In the genomic region with DNA sequence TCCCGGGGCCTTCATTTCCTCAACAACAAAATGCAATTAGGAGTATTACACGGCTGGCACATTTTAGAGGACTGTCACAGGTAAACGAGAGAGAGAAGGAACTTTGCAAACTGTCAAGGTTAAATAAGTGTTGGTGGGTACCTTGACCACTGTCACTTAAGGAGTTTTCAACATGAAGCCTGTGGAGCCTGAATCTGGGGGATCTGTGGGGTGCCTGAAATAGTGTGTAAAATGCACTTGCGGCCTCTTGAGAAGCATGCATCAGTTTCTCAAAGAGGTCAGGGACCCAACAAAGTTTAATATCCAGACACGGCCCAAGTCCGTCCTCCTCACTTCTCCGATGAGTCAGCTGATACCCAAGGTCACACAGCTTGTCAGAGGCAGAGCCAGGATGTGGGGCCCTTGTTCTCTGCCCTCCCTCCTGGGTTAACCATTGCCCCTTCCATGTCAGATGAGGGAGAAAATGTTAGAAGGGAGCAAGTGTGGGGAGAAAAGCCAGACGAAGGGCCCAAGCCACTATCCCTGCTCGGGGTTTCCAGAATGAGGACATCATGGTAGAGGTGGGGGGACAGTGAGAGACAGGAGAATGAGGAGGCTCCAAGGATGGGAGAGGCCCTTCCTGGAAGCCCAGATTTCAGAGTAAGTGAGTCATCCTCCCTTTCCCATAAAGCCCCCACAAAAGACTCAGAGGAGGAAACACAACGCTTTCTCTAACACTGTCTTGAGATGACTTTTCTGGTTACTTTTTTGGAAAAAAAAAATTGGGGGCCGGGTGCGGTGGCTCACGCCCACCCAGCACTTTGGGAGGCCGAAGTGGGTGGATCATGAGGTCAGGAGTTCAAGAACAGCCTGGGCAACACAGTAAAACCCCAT, we compare ENCODE assay signal across 1 cellular context.
A peak's percentile ranks its signal among the peaks of the same experiment; 100 is the strongest.
TF ChIP-seq lines count a peak whose summit lies in the region.

No MANE protein-coding gene starts in this region.

TF ChIP-seq in K562, 482 proteins besides CTCF, POLR2A, EP300 and RAD21 (continued from another document and continues in another):
- TF ChIP-seq POLR3G (IDR thresholded peaks at IDR 0.05; ENCODE audit: extremely low read depth, insufficient read length, insufficient replicate concordance) (no peak), EGR1 (conservative IDR thresholded peaks at IDR 0.05) (peak; percentile 92), RBM15 (IDR thresholded peaks at IDR 0.05; ENCODE audit: insufficient read depth, low read length) (no peak), ZNF57 (CRISPR knock-in tag; IDR thresholded peaks at IDR 0.05) (no peak), FOXA1 (IDR thresholded peaks at IDR 0.05; ENCODE audit: borderline replicate concordance) (no peak), SRSF9 (IDR thresholded peaks at IDR 0.05; ENCODE audit: borderline replicate concordance, low read depth, low read length) (no peak), GTF2F1 (IDR thresholded peaks at IDR 0.05; ENCODE audit: low read depth, low read length) (no peak), SMAD2 (IDR thresholded peaks at IDR 0.05; ENCODE audit: low read depth, low read length) (no peak), CBFA2T2 (conservative IDR thresholded peaks at IDR 0.05) (0 out of 2 replicates have a peak, but pooled peaks have one; percentile 9), TOE1 (IDR thresholded peaks at IDR 0.05; ENCODE audit: borderline replicate concordance) (no peak), TOE1 (CRISPR knock-in tag; IDR thresholded peaks at IDR 0.05; ENCODE audit: borderline replicate concordance, low read depth) (no peak), KLF16 (IDR thresholded peaks at IDR 0.05) (no peak), ZNF121 (CRISPR knock-in tag; conservative IDR thresholded peaks at IDR 0.05) (no peak), TCF3 (CRISPR knock-in tag; IDR thresholded peaks at IDR 0.05) (no peak; the same call in 1 of the 2 replicates), ZNF212 (CRISPR knock-in tag; IDR thresholded peaks at IDR 0.05) (no peak), NFXL1 (CRISPR knock-in tag; IDR thresholded peaks at IDR 0.05) (no peak), FOXM1 (IDR thresholded peaks at IDR 0.05; ENCODE audit: low read depth) (no peak), FOXM1 (CRISPR knock-in tag; IDR thresholded peaks at IDR 0.05; ENCODE audit: low read depth) (no peak), TRIM28 (IDR thresholded peaks at IDR 0.05) (no peak), MCM2 (IDR thresholded peaks at IDR 0.05; ENCODE audit: low read depth) (no peak), HDAC2 (IDR thresholded peaks at IDR 0.05) (peak; percentile 70; the same call in 1 of the 2 replicates), SMARCE1 (IDR thresholded peaks at IDR 0.05) (peak; percentile 74), ZNF165 (CRISPR knock-in tag; IDR thresholded peaks at IDR 0.05; ENCODE audit: borderline replicate concordance) (no peak), NCOA4 (IDR thresholded peaks at IDR 0.05; ENCODE audit: partially characterized antibody) (no peak), ZNF146 (CRISPR knock-in tag; IDR thresholded peaks at IDR 0.05; ENCODE audit: unreplicated experiment) (no peak)
- TF ChIP-seq, protein P1, sequence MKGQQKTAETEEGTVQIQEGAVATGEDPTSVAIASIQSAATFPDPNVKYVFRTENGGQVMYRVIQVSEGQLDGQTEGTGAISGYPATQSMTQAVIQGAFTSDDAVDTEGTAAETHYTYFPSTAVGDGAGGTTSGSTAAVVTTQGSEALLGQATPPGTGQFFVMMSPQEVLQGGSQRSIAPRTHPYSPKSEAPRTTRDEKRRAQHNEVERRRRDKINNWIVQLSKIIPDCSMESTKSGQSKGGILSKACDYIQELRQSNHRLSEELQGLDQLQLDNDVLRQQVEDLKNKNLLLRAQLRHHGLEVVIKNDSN (CRISPR knock-in tag; IDR thresholded peaks at IDR 0.05), result no peak
- TF ChIP-seq, protein P2, sequence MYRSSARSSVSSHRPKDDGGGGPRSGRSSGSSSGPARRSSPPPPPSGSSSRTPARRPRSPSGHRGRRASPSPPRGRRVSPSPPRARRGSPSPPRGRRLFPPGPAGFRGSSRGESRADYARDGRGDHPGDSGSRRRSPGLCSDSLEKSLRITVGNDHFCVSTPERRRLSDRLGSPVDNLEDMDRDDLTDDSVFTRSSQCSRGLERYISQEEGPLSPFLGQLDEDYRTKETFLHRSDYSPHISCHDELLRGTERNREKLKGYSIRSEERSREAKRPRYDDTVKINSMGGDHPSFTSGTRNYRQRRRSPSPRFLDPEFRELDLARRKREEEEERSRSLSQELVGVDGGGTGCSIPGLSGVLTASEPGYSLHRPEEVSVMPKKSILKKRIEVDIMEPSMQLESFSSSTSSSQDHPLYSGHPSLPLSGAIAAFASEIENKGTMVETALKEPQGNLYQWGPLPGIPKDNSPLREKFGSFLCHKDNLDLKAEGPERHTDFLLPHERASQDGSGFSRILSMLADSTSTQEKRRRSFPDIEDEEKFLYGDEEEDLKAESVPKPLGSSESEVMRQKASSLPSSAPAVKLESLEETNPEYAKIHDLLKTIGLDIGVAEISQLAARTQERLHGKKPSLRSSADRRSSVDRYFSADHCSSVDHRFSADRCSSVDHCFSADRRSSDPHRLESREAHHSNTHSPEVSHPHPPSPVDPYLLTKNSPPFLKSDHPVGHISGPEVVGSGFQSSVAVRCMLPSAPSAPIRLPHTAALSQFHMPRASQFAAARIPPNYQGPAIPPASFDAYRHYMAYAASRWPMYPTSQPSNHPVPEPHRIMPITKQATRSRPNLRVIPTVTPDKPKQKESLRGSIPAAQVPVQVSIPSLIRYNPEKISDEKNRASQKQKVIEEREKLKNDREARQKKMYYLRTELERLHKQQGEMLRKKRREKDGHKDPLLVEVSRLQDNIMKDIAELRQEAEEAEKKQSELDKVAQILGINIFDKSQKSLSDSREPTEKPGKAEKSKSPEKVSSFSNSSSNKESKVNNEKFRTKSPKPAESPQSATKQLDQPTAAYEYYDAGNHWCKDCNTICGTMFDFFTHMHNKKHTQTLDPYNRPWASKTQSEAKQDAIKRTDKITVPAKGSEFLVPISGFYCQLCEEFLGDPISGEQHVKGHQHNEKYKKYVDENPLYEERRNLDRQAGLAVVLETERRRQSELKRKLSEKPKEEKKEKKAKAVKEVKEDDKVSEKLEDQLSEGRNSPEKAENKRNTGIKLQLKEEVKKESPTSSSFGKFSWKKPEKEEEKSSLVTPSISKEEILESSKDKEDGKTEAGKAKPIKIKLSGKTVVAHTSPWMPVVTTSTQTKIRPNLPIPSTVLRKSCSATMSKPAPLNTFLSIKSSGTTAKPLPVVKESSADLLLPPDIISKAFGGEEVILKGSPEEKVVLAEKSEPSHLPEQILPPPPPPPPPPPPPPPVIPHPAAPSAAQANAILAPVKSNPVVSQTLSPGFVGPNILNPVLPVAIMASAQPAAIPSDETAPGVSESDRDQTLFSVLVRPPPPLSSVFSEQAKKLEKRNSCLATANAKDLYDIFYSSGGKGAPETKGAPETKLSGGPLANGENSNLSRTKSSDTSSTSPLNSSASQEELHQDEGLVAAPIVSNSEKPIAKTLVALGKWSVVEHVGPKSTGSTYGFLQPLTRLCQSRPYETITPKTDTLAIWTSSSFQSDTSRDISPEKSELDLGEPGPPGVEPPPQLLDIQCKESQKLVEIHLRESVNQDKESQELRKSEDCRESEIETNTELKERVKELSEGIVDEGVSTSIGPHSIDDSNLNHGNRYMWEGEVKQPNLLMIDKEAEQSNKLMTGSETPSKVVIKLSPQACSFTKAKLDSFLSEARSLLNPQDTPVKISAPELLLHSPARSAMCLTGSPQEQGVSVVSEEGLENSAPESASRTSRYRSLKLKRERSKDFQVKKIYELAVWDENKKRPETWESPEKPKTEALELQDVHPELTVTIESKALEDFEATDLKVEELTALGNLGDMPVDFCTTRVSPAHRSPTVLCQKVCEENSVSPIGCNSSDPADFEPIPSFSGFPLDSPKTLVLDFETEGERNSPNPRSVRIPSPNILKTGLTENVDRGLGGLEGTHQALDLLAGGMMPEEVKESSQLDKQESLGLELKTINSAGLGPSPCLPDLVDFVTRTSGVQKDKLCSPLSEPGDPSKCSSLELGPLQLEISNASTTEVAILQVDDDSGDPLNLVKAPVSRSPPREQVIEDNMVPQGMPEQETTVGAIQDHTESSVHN (IDR thresholded peaks at IDR 0.05; ENCODE audit: borderline replicate concordance in 1 of 2, low read depth in 1 of 2), result no peak
- TF ChIP-seq, protein P3, sequence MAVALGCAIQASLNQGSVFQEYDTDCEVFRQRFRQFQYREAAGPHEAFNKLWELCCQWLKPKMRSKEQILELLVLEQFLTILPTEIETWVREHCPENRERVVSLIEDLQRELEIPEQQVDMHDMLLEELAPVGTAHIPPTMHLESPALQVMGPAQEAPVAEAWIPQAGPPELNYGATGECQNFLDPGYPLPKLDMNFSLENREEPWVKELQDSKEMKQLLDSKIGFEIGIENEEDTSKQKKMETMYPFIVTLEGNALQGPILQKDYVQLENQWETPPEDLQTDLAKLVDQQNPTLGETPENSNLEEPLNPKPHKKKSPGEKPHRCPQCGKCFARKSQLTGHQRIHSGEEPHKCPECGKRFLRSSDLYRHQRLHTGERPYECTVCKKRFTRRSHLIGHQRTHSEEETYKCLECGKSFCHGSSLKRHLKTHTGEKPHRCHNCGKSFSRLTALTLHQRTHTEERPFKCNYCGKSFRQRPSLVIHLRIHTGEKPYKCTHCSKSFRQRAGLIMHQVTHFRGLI (CRISPR knock-in tag; IDR thresholded peaks at IDR 0.05), result no peak
- TF ChIP-seq, protein P4, sequence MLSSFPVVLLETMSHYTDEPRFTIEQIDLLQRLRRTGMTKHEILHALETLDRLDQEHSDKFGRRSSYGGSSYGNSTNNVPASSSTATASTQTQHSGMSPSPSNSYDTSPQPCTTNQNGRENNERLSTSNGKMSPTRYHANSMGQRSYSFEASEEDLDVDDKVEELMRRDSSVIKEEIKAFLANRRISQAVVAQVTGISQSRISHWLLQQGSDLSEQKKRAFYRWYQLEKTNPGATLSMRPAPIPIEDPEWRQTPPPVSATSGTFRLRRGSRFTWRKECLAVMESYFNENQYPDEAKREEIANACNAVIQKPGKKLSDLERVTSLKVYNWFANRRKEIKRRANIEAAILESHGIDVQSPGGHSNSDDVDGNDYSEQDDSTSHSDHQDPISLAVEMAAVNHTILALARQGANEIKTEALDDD (IDR thresholded peaks at IDR 0.05), result no peak
- TF ChIP-seq, protein P5, sequence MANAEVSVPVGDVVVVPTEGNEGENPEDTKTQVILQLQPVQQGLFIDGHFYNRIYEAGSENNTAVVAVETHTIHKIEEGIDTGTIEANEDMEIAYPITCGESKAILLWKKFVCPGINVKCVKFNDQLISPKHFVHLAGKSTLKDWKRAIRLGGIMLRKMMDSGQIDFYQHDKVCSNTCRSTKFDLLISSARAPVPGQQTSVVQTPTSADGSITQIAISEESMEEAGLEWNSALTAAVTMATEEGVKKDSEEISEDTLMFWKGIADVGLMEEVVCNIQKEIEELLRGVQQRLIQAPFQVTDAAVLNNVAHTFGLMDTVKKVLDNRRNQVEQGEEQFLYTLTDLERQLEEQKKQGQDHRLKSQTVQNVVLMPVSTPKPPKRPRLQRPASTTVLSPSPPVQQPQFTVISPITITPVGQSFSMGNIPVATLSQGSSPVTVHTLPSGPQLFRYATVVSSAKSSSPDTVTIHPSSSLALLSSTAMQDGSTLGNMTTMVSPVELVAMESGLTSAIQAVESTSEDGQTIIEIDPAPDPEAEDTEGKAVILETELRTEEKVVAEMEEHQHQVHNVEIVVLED (CRISPR knock-in tag; IDR thresholded peaks at IDR 0.05), result no peak
- TF ChIP-seq, protein P6, sequence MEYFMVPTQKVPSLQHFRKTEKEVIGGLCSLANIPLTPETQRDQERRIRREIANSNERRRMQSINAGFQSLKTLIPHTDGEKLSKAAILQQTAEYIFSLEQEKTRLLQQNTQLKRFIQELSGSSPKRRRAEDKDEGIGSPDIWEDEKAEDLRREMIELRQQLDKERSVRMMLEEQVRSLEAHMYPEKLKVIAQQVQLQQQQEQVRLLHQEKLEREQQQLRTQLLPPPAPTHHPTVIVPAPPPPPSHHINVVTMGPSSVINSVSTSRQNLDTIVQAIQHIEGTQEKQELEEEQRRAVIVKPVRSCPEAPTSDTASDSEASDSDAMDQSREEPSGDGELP (CRISPR knock-in tag; IDR thresholded peaks at IDR 0.05; ENCODE audit: borderline replicate concordance), result peak; percentile 57; the same call in 1 of the 2 replicates
- TF ChIP-seq, protein P7, sequence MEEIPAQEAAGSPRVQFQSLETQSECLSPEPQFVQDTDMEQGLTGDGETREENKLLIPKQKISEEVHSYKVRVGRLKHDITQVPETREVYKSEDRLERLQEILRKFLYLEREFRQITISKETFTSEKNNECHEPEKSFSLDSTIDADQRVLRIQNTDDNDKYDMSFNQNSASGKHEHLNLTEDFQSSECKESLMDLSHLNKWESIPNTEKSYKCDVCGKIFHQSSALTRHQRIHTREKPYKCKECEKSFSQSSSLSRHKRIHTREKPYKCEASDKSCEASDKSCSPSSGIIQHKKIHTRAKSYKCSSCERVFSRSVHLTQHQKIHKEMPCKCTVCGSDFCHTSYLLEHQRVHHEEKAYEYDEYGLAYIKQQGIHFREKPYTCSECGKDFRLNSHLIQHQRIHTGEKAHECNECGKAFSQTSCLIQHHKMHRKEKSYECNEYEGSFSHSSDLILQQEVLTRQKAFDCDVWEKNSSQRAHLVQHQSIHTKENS (CRISPR knock-in tag; IDR thresholded peaks at IDR 0.05), result no peak
- TF ChIP-seq, protein P8, sequence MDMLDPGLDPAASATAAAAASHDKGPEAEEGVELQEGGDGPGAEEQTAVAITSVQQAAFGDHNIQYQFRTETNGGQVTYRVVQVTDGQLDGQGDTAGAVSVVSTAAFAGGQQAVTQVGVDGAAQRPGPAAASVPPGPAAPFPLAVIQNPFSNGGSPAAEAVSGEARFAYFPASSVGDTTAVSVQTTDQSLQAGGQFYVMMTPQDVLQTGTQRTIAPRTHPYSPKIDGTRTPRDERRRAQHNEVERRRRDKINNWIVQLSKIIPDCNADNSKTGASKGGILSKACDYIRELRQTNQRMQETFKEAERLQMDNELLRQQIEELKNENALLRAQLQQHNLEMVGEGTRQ (CRISPR knock-in tag; IDR thresholded peaks at IDR 0.05), result no peak
- TF ChIP-seq, protein P9, sequence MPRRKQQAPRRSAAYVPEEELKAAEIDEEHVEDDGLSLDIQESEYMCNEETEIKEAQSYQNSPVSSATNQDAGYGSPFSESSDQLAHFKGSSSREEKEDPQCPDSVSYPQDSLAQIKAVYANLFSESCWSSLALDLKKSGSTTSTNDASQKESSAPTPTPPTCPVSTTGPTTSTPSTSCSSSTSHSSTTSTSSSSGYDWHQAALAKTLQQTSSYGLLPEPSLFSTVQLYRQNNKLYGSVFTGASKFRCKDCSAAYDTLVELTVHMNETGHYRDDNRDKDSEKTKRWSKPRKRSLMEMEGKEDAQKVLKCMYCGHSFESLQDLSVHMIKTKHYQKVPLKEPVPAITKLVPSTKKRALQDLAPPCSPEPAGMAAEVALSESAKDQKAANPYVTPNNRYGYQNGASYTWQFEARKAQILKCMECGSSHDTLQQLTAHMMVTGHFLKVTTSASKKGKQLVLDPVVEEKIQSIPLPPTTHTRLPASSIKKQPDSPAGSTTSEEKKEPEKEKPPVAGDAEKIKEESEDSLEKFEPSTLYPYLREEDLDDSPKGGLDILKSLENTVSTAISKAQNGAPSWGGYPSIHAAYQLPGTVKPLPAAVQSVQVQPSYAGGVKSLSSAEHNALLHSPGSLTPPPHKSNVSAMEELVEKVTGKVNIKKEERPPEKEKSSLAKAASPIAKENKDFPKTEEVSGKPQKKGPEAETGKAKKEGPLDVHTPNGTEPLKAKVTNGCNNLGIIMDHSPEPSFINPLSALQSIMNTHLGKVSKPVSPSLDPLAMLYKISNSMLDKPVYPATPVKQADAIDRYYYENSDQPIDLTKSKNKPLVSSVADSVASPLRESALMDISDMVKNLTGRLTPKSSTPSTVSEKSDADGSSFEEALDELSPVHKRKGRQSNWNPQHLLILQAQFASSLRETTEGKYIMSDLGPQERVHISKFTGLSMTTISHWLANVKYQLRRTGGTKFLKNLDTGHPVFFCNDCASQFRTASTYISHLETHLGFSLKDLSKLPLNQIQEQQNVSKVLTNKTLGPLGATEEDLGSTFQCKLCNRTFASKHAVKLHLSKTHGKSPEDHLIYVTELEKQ (CRISPR knock-in tag; IDR thresholded peaks at IDR 0.05), result no peak
